ENCODE assay signal across 1 cellular context in the genomic region with DNA sequence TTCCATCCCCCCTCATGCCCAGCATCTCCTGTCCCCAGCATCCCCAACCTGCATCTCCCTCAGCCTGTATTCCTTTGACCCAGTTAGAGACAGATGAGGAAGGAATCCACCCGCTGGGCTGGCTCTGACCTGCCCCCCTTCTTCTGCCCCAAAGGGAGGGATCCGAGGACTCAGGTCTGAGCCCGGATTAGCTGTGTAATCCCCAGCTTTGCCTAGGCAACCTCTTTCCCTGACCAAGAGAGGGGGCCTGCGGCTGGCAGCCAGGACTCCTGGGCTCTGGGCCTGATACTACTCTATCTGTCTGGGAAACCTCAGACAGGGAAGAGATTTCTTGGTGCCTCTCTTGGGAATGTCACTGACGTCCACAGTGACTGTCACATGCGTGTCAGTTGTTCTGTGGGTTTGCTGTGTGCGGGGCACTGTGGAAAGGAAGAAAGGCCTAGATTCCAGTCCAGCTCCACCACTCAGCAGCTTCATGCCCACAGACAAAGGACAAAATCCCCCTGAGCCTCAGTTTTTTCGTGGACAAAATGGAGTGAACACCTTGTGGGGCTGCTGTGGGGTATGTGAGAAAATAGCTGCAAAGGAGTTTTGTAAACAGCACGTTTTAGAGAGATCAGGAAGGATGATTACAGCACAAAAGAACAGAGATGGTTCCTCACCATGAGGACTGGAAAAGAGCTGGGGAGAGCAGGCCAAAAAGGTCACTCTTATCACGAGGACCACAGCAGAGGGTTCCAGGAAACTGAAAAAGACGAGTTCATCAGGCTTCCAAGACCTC.
TF ChIP-seq lines count a peak whose summit lies in the region.

No MANE protein-coding gene starts in this region.

TF ChIP-seq in K562, 482 proteins besides CTCF, POLR2A, EP300 and RAD21 (continued from another document and continues in another):
- TF ChIP-seq, protein P1, sequence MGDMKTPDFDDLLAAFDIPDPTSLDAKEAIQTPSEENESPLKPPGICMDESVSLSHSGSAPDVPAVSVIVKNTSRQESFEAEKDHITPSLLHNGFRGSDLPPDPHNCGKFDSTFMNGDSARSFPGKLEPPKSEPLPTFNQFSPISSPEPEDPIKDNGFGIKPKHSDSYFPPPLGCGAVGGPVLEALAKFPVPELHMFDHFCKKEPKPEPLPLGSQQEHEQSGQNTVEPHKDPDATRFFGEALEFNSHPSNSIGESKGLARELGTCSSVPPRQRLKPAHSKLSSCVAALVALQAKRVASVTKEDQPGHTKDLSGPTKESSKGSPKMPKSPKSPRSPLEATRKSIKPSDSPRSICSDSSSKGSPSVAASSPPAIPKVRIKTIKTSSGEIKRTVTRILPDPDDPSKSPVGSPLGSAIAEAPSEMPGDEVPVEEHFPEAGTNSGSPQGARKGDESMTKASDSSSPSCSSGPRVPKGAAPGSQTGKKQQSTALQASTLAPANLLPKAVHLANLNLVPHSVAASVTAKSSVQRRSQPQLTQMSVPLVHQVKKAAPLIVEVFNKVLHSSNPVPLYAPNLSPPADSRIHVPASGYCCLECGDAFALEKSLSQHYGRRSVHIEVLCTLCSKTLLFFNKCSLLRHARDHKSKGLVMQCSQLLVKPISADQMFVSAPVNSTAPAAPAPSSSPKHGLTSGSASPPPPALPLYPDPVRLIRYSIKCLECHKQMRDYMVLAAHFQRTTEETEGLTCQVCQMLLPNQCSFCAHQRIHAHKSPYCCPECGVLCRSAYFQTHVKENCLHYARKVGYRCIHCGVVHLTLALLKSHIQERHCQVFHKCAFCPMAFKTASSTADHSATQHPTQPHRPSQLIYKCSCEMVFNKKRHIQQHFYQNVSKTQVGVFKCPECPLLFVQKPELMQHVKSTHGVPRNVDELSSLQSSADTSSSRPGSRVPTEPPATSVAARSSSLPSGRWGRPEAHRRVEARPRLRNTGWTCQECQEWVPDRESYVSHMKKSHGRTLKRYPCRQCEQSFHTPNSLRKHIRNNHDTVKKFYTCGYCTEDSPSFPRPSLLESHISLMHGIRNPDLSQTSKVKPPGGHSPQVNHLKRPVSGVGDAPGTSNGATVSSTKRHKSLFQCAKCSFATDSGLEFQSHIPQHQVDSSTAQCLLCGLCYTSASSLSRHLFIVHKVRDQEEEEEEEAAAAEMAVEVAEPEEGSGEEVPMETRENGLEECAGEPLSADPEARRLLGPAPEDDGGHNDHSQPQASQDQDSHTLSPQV (IDR thresholded peaks at IDR 0.05): peak; percentile 89
- TF ChIP-seq ILF3 (IDR thresholded peaks at IDR 0.05; ENCODE audit: borderline replicate concordance) (no peak), CBX1 (IDR thresholded peaks at IDR 0.05; ENCODE audit: low read depth) (no peak), AFF4 (CRISPR knock-in tag; IDR thresholded peaks at IDR 0.05) (no peak), HDGF (IDR thresholded peaks at IDR 0.05) (no peak), MYNN (IDR thresholded peaks at IDR 0.05) (no peak), MYNN (CRISPR knock-in tag; IDR thresholded peaks at IDR 0.05) (no peak), CTBP1 (IDR thresholded peaks at IDR 0.05; ENCODE audit: borderline replicate concordance) (no peak; the same call in 1 of the 2 replicates), ATF1 (CRISPR knock-in tag; IDR thresholded peaks at IDR 0.05) (no peak), ATF1 (tag; IDR thresholded peaks at IDR 0.05) (peak; percentile 41; the same call in 1 of the 2 replicates), XRCC4 (IDR thresholded peaks at IDR 0.05; ENCODE audit: extremely low read depth, insufficient read depth, insufficient read length) (no peak), NCOA1 (IDR thresholded peaks at IDR 0.05; ENCODE audit: low read depth) (no peak), ZNF140 (CRISPR knock-in tag; IDR thresholded peaks at IDR 0.05) (no peak), MYC (IDR thresholded peaks at IDR 0.05; ENCODE audit: low read depth, low read length) (peak; percentile 73; the same call in 1 of the 2 replicates), MYC (CRISPR knock-in tag; IDR thresholded peaks at IDR 0.05; ENCODE audit: borderline replicate concordance, low read depth) (no peak), TBL1XR1 (IDR thresholded peaks at IDR 0.05; ENCODE audit: low read length in 2 of 2) (no peak; a peak in 1 of 4 replicates), TFAP4 (CRISPR knock-in tag; IDR thresholded peaks at IDR 0.05; ENCODE audit: borderline replicate concordance) (no peak; the same call in 1 of the 2 replicates), KAT8 (IDR thresholded peaks at IDR 0.05; ENCODE audit: low read depth) (no peak), ETV5 (CRISPR knock-in tag; IDR thresholded peaks at IDR 0.05; ENCODE audit: low read depth) (0 out of 2 replicates have a peak, but pooled peaks have one; percentile 17), ZNF436 (CRISPR knock-in tag; IDR thresholded peaks at IDR 0.05) (no peak), ZNF766 (CRISPR knock-in tag; conservative IDR thresholded peaks at IDR 0.05) (peak; percentile 65; the same call in 1 of the 2 replicates), HMG20A (CRISPR knock-in tag; conservative IDR thresholded peaks at IDR 0.05) (no peak), NCOA2 (IDR thresholded peaks at IDR 0.05; ENCODE audit: partially characterized antibody in 2 of 2) (no peak), RNF2 (IDR thresholded peaks at IDR 0.05) (peak; percentile 53; the same call in 1 of the 2 replicates), ZNF551 (CRISPR knock-in tag; IDR thresholded peaks at IDR 0.05) (no peak), ZNF124 (CRISPR knock-in tag; IDR thresholded peaks at IDR 0.05) (no peak), ZBTB34 (CRISPR knock-in tag; IDR thresholded peaks at IDR 0.05) (no peak), FOXA3 (CRISPR knock-in tag; conservative IDR thresholded peaks at IDR 0.05 in 1 of 2, IDR thresholded peaks at IDR 0.05 in 1 of 2) (peak; percentile 18 to 54; a peak in 1 of 4 replicates), EGR1 (conservative IDR thresholded peaks at IDR 0.05) (no peak), LCOR (CRISPR knock-in tag; IDR thresholded peaks at IDR 0.05) (no peak), ETS2 (tag; IDR thresholded peaks at IDR 0.05; ENCODE audit: borderline replicate concordance, poor library complexity, severe bottlenecking) (no peak), PBX2 (CRISPR knock-in tag; IDR thresholded peaks at IDR 0.05; ENCODE audit: low read depth) (no peak), PBX2 (tag; conservative IDR thresholded peaks at IDR 0.05; ENCODE audit: low read depth) (no peak), SIN3B (IDR thresholded peaks at IDR 0.05; ENCODE audit: low read depth) (no peak), PRMT5 (CRISPR knock-in tag; IDR thresholded peaks at IDR 0.05) (no peak), RBM34 (IDR thresholded peaks at IDR 0.05; ENCODE audit: borderline replicate concordance, insufficient read depth, low read length) (no peak)
- TF ChIP-seq, protein P2, sequence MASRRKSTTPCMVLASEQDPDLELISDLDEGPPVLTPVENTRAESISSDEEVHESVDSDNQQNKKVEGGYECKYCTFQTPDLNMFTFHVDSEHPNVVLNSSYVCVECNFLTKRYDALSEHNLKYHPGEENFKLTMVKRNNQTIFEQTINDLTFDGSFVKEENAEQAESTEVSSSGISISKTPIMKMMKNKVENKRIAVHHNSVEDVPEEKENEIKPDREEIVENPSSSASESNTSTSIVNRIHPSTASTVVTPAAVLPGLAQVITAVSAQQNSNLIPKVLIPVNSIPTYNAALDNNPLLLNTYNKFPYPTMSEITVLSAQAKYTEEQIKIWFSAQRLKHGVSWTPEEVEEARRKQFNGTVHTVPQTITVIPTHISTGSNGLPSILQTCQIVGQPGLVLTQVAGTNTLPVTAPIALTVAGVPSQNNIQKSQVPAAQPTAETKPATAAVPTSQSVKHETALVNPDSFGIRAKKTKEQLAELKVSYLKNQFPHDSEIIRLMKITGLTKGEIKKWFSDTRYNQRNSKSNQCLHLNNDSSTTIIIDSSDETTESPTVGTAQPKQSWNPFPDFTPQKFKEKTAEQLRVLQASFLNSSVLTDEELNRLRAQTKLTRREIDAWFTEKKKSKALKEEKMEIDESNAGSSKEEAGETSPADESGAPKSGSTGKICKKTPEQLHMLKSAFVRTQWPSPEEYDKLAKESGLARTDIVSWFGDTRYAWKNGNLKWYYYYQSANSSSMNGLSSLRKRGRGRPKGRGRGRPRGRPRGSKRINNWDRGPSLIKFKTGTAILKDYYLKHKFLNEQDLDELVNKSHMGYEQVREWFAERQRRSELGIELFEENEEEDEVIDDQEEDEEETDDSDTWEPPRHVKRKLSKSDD (conservative IDR thresholded peaks at IDR 0.05; ENCODE audit: low read length): no peak
- TF ChIP-seq, protein P3, sequence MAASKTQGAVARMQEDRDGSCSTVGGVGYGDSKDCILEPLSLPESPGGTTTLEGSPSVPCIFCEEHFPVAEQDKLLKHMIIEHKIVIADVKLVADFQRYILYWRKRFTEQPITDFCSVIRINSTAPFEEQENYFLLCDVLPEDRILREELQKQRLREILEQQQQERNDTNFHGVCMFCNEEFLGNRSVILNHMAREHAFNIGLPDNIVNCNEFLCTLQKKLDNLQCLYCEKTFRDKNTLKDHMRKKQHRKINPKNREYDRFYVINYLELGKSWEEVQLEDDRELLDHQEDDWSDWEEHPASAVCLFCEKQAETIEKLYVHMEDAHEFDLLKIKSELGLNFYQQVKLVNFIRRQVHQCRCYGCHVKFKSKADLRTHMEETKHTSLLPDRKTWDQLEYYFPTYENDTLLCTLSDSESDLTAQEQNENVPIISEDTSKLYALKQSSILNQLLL (CRISPR knock-in tag; IDR thresholded peaks at IDR 0.05; ENCODE audit: borderline replicate concordance): no peak
- TF ChIP-seq, protein P4, sequence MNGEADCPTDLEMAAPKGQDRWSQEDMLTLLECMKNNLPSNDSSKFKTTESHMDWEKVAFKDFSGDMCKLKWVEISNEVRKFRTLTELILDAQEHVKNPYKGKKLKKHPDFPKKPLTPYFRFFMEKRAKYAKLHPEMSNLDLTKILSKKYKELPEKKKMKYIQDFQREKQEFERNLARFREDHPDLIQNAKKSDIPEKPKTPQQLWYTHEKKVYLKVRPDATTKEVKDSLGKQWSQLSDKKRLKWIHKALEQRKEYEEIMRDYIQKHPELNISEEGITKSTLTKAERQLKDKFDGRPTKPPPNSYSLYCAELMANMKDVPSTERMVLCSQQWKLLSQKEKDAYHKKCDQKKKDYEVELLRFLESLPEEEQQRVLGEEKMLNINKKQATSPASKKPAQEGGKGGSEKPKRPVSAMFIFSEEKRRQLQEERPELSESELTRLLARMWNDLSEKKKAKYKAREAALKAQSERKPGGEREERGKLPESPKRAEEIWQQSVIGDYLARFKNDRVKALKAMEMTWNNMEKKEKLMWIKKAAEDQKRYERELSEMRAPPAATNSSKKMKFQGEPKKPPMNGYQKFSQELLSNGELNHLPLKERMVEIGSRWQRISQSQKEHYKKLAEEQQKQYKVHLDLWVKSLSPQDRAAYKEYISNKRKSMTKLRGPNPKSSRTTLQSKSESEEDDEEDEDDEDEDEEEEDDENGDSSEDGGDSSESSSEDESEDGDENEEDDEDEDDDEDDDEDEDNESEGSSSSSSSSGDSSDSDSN (IDR thresholded peaks at IDR 0.05; ENCODE audit: borderline replicate concordance in 1 of 2, low read depth in 2 of 2, low read length in 2 of 2): peak in 1 of 2 experiments; percentile 54; a peak in 1 of 4 replicates
